ENCODE assay signal across 36 cellular contexts in the genomic region with DNA sequence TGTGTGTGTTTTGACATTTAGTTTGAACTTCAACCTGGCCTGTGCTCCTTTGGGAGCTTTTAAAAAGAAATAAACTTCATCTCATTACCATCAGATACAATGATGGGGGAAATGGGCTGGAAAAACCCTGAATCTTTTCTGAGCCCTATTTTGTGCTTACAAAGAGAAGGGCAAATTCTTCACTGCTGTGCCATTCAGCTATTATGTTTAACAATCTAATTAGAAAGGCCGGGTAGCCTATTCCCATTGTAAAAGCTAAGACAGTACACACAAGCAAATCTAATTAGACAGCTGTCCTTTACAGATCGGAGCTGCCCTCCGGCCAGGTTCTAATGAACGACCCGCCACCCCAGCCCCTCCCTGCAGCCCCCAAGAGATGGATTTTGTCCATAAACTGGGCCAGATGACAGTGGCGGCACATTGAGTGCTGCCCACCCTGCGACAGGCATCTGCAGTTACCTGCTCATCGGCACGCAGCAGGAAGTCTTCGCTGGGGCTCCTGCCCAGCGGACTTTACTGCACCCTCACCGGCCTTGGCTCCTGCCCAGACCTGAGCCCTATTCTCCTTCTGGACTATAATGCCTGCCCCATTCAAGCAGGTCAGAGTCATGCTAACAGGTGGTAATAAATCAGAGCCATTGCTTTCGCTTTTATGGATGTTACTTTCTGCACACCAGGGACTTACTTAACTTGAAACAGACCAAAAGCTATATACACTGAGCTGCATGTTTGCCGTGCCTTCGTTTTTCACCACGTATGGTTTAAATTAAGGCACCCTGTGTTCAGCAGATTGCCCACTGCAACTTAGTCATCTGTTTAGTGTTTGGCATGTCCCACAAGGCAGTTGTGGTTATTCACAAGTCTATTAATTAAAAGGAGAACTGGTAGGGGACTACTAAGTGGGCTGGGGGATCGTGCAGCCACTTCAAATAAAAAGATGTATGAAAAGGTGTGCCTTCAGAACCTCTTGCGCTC.
A peak's percentile ranks its signal among the peaks of the same experiment; 100 is the strongest.
DNase-seq lines count a peak whose midpoint lies in the region; ATAC-seq and TF ChIP-seq lines count a peak whose summit lies in the region.
"Had no signal": no experiment of that assay in that cellular context is flagged by ENCODE, and none has a peak within 500 bp of the region (broad histone marks: within the 10 kb centered on the region; RNA-seq: fewer than 3 reads in every experiment).

No MANE protein-coding gene starts in this region.

- H3F3A ChIP-seq in GM23248 (ENCODE audit: insufficient read depth): no peaks in the 10 kb centered on the region

- no peak overlapping the region for H3K27ac ChIP-seq in GM23248
- H3K27ac ChIP-seq: adrenal gland, epithelial cell of prostate, parathyroid adenoma, PC-9, right atrium auricular region, upper lobe of left lung, WERI-Rb-1 had no signal

- no peaks in the 10 kb centered on the region for H3K9me3 ChIP-seq in GM23248 (ENCODE audit: low read depth)
- H3K9me3 ChIP-seq: adrenal gland, Caco-2, right atrium auricular region, upper lobe of left lung had no signal

- no peaks in the 10 kb centered on the region for H3K36me3 Mint-ChIP-seq in activated naive CD8-positive, alpha-beta T cell treated with anti-CD3 and anti-CD28 coated beads for 36 hours
- H3K36me3 Mint-ChIP-seq: stimulated activated effector memory CD8-positive, alpha-beta T cell treated with anti-CD3 and anti-CD28 coated beads, Interleukin-12 subunit alpha, Interleukin-12 subunit beta, amount 100 ng/mL, for 72 hours had no signal

- ATAC-seq in left colon (peak; percentile 98), Right ventricle myocardium superior (ENCODE audit: poor library complexity) (no peak), GM21526 (IDR thresholded peaks at IDR 0.05; ENCODE audit: low FRiP score, unreplicated experiment) (no peak)
- ATAC-seq: activated T-cell treated with anti-CD3 and anti-CD28 coated beads, Interleukin-2, amount 50 U/mL, for 72 hours; GM23338; stimulated activated effector memory CD8-positive, alpha-beta T cell treated with anti-CD3 and anti-CD28 coated beads, Interleukin-12 subunit alpha, Interleukin-12 subunit beta, amount 100 ng/mL, for 72 hours had no signal

- H2AFZ ChIP-seq in GM23248: no peak overlapping the region
- H2AFZ ChIP-seq: GM23338, parathyroid adenoma, PC-9 had no signal

- H3K36me3 ChIP-seq in GM23248 (ENCODE audit: low read depth): no peaks in the 10 kb centered on the region
- H3K36me3 ChIP-seq: adrenal gland, right atrium auricular region, upper lobe of left lung, WERI-Rb-1 had no signal

- H3K79me2 ChIP-seq in GM23248 (ENCODE audit: insufficient read depth): no peaks in the 10 kb centered on the region
- H3K79me2 ChIP-seq: parathyroid adenoma had no signal

- H3K9me2 ChIP-seq in GM23248 (ENCODE audit: insufficient read depth): no peaks in the 10 kb centered on the region

- H3K4me2 ChIP-seq in GM23248 (ENCODE audit: unreplicated experiment): no peak overlapping the region
- H3K4me2 ChIP-seq: GM23338, PC-9 had no signal

- in situ Hi-C loops in GM23248 (cut with MboI): no loop called here

- H4K20me1 ChIP-seq in GM23248 (ENCODE audit: insufficient read depth): no peaks in the 10 kb centered on the region

- 0 out of 2 replicates have a peak overlapping the region, but pooled peaks have one; percentile 5 for H3K4me3 ChIP-seq in AG10803 (ENCODE audit: low read length)
- no peak overlapping the region for H3K4me3 ChIP-seq in GM23248
- H3K4me3 ChIP-seq: adrenal gland, GM23338, PC-9, right atrium auricular region, upper lobe of left lung had no signal

- no peaks in the 10 kb centered on the region for H3K27me3 Mint-ChIP-seq in activated naive CD8-positive, alpha-beta T cell treated with anti-CD3 and anti-CD28 coated beads for 36 hours

- H3K27me3 ChIP-seq in GM23248 (replicated peaks; ENCODE audit: insufficient read depth): no peaks in the 10 kb centered on the region; the same call in 1 of the 2 replicates
- H3K27me3 ChIP-seq: adrenal gland, right atrium auricular region, upper lobe of left lung had no signal

- peaks cover 18% of the 10 kb centered on the region for H3K4me1 Mint-ChIP-seq in activated naive CD8-positive, alpha-beta T cell treated with anti-CD3 and anti-CD28 coated beads for 36 hours
- H3K4me1 Mint-ChIP-seq: stimulated activated effector memory CD8-positive, alpha-beta T cell treated with anti-CD3 and anti-CD28 coated beads, Interleukin-12 subunit alpha, Interleukin-12 subunit beta, amount 100 ng/mL, for 72 hours had no signal

- DNase-seq in AG10803 (ENCODE audit: low read depth): peak; percentile 74
- DNase-seq in GM23248: peak; percentile 14
- peak; percentile 54 for DNase-seq in NCI-H82 (lab: John Stamatoyannopoulos, UW)
- peak; percentile 57 to 72 for DNase-seq in left colon
- DNase-seq in activated CD4-positive, alpha-beta T cell treated with anti-CD3 and anti-CD28 coated beads, Interleukin-2, amount 50 U/mL, for 4 hours: no peak
- DNase-seq in activated naive CD8-positive, alpha-beta T cell treated with anti-CD3 and anti-CD28 coated beads for 36 hours: no peak
- DNase-seq in Right ventricle myocardium superior: no peak
- DNase-seq: activated CD4-positive, alpha-beta T cell treated with anti-CD3 and anti-CD28 coated beads for 48 hours; activated naive CD4-positive, alpha-beta T cell treated with Interleukin-2 at 50 U/mL for 16 hours; activated T-cell treated with anti-CD3 and anti-CD28 coated beads, Interleukin-2, amount 50 U/mL, for 72 hours; adrenal gland; C1 segment of cervical spinal cord; Caco-2; DMS79 treated with DMSO at 0.1 percent for 48 hours; effector CD8-positive, alpha-beta T cell; GF-D8; HFFc6; KG1; kidney glomerular epithelial cell; mammary epithelial cell; NCI-H1436 treated with DMSO at 0.1 percent for 48 hours; NCI-H345; PC-9; SHP77; stimulated activated CD4-positive, alpha-beta T cell treated with anti-CD3 and anti-CD28 coated beads, Interleukin-12 subunit alpha, Interleukin-12 subunit beta, amount 100 ng/mL, for 4 hours; stimulated activated CD4-positive, alpha-beta T cell treated with anti-CD3 and anti-CD28 coated beads, Interleukin-4, amount 100 ng/mL, for 1 hour; SW 1271; T1000; upper lobe of left lung; WERI-Rb-1 had no signal

- no peaks in the 10 kb centered on the region for H3K9me3 Mint-ChIP-seq in activated naive CD8-positive, alpha-beta T cell treated with anti-CD3 and anti-CD28 coated beads for 36 hours
- H3K9me3 Mint-ChIP-seq: activated T-cell treated with anti-CD3 and anti-CD28 coated beads, Interleukin-2, amount 50 U/mL, for 72 hours; GM23338; stimulated activated effector memory CD8-positive, alpha-beta T cell treated with anti-CD3 and anti-CD28 coated beads, Interleukin-12 subunit alpha, Interleukin-12 subunit beta, amount 100 ng/mL, for 72 hours had no signal

- WGBS in GM23248 (ENCODE audit: low coverage in 1 of 2, low lambda C conversion rate in 2 of 2, missing lambda C conversion rate in 2 of 2), 2 experiments: 42 to 53% methylated on average over 17 to 18 of the region's 18 CpGs

- intact Hi-C loops in left colon (cut with DNase I, micrococcal nuclease): no loop called here
- intact Hi-C loops in Right ventricle myocardium superior (cut with DNase I): no loop called here

- no peak overlapping the region for H3K9ac ChIP-seq in GM23248
- H3K9ac ChIP-seq: parathyroid adenoma had no signal

- no peak overlapping the region for H3K27ac Mint-ChIP-seq in activated naive CD8-positive, alpha-beta T cell treated with anti-CD3 and anti-CD28 coated beads for 36 hours
- H3K27ac Mint-ChIP-seq: activated T-cell treated with anti-CD3 and anti-CD28 coated beads, Interleukin-2, amount 50 U/mL, for 72 hours; GM23338; HFFc6; stimulated activated effector memory CD8-positive, alpha-beta T cell treated with anti-CD3 and anti-CD28 coated beads, Interleukin-12 subunit alpha, Interleukin-12 subunit beta, amount 100 ng/mL, for 72 hours had no signal

- no peaks in the 10 kb centered on the region for H3K4me1 ChIP-seq in GM23248 (ENCODE audit: insufficient read depth)
- H3K4me1 ChIP-seq: adrenal gland, Caco-2, upper lobe of left lung had no signal

- TF ChIP-seq CTCF in AG10803 (conservative IDR thresholded peaks at IDR 0.05; ENCODE audit: low read length): no peak

- H3K4me3 Mint-ChIP-seq in activated naive CD8-positive, alpha-beta T cell treated with anti-CD3 and anti-CD28 coated beads for 36 hours: no peak overlapping the region
- H3K4me3 Mint-ChIP-seq: activated T-cell treated with anti-CD3 and anti-CD28 coated beads, Interleukin-2, amount 50 U/mL, for 72 hours; GM23338; HFFc6; stimulated activated effector memory CD8-positive, alpha-beta T cell treated with anti-CD3 and anti-CD28 coated beads, Interleukin-12 subunit alpha, Interleukin-12 subunit beta, amount 100 ng/mL, for 72 hours had no signal

Comparison
In these comparisons a context has a peak if more than half of its experiments do, and no peak if none do; other contexts are left out.
1. DNase-seq: peak in AG10803 (single experiment), GM23248 (single experiment), NCI-H82 (single experiment) and left colon (2 of 2); none in activated CD4-positive, alpha-beta T cell treated with anti-CD3 and anti-CD28 coated beads, Interleukin-2, amount 50 U/mL, for 4 hours (0 of 2), activated naive CD8-positive, alpha-beta T cell treated with anti-CD3 and anti-CD28 coated beads for 36 hours (single experiment) and Right ventricle myocardium superior (single experiment).